8 cellular contexts compared by ENCODE assay signal in genomic region chr1:29235955-29236742, GRCh38. TPM values are rescaled to one million over a fixed set of nuclear protein-coding genes. Genes with fewer than 3 reads are reported as not detected.
DNase-seq lines count a peak whose midpoint lies in the region; ATAC-seq and TF ChIP-seq lines count a peak whose summit lies in the region.

PTPRU (plus strand) TSS chr1:29236522; CDS start chr1:29236645, 123 bp downstream.

- DNase-seq in NCI-H748 (lab: John Stamatoyannopoulos, UW; ENCODE audit: unreplicated experiment) (peak; percentile 67), NCI-H748 treated with DMSO at 0.1 percent for 48 hours (lab: John Stamatoyannopoulos, UW) (no peak), NOMO-1 treated with dmso at 0.1 percent for 144 hours (lab: John Stamatoyannopoulos, UW; ENCODE audit: unreplicated experiment) (peak; percentile 66), epithelial cell of esophagus (ENCODE audit: low read depth) (peak; percentile 78)
- DNase-seq in activated CD8-positive, alpha-beta memory T cell treated with anti-CD3 and anti-CD28 coated beads, Interleukin-2, amount 50 U/mL, for 4 hours: peak; percentile 83
- DNase-seq in stimulated activated CD8-positive, alpha-beta memory T cell treated with anti-CD3 and anti-CD28 coated beads, Interleukin-2, amount 100 ng/mL, for 48 hours (ENCODE audit: low read depth in 2 of 2): peak; percentile 72 to 77

- H3K9me3 ChIP-seq in mononuclear cell (ENCODE audit: low read depth, low read length): no peaks in the 10 kb centered on the region

- TF ChIP-seq CTCF in epithelial cell of esophagus (IDR thresholded peaks at IDR 0.05; ENCODE audit: insufficient read depth, low read depth, low read length, missing control alignments): peak; percentile 22

- H3K4me3 ChIP-seq in epithelial cell of esophagus (ENCODE audit: low read length) (peak within 1 kb of the TSS; percentile 99), mononuclear cell (ENCODE audit: low read length) (peak within 1 kb of the TSS; percentile 25)

- peaks cover 41% of the 10 kb centered on the region for H3K27me3 ChIP-seq in mononuclear cell (ENCODE audit: insufficient read depth, low read length)

- peak; percentile 71 for ATAC-seq in HG03175 (IDR thresholded peaks at IDR 0.05; ENCODE audit: unreplicated experiment)

- peaks cover 24% of the 10 kb centered on the region for H3K4me1 ChIP-seq in mononuclear cell (ENCODE audit: insufficient read depth, low read length)

RNA-seq across cellular contexts. Expression of gene PTPRU, which starts in this region (rescaled TPM):
- 0.52 TPM for total RNA-seq in mononuclear cell
